14 cellular contexts compared by ENCODE assay signal in the genomic region with DNA sequence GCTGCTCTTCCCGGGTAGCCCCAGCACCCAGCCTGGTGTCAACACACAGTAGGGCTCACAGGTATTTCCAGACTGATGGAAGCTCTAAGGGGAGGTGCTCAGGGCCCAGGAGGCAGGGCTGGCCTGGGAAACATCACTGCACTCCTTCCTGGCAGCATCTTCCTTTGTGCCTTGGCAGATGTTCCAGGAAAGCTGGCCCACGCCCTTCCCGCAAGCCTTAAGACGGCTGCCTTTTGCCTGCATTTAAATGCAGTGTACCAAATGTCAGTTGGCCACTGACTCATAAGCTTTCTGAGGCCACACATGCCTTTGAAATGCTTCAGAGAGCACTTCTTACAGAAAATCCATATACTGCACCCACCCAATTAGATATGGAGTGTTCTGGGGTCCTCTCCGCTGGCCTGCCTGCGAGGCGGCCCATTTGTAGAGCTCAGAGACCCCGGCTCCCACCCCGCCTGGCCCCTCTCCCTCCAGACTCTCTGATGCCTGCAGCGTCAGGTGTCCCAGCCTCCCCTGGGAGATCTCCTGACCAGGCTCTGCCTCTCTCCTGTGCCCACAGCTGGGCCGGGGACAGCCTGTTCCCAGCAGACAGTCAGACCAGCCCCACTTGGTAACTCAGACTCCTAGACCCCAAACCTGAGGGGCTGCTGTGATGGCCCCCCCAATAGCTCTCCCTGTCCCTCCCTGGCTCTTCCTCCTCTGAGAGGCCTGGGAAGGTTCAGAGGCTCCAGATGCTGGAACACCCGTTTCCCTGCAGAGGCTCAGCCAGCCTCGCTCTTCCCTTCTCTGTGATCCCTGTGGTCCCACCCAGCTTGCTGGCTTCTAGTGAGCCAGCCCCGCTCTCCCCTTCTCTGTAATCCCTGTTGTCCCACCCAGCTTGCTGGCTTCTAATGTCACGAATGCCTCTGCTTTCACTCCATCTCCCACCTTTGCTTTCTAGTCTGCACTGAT.
DNase-seq lines count a peak whose midpoint lies in the region; ATAC-seq lines count a peak whose summit lies in the region.
"Had no signal": no experiment of that assay in that cellular context is flagged by ENCODE, and none has a peak within 500 bp of the region (broad histone marks: within the 10 kb centered on the region; RNA-seq: fewer than 3 reads in every experiment).

No MANE protein-coding gene starts in this region.

- peak overlapping the region in 1 of 5 donors; percentile 4 for H3K4me3 ChIP-seq in subcutaneous abdominal adipose tissue (ENCODE audit: low read depth in 1 of 5, low read length in 5 of 5)

- H3K4me3 Mint-ChIP-seq in stimulated activated naive B cell treated with anti-CD40 and anti-IgM and Interleukin-4, amounts not matched to agents 10 μg/mL and 1 μg/mL and 100 μg/mL, for 72 hours, result no peak overlapping the region
- H3K4me3 Mint-ChIP-seq: T-helper 17 cell had no signal

- H3K4me1 ChIP-seq in subcutaneous abdominal adipose tissue (ENCODE audit: control insufficient read depth in 5 of 5, insufficient read depth in 5 of 5, low read length in 5 of 5), result peaks cover 7 to 25% (median 20%) of the 10 kb centered on the region in 5 donors

- H3K9ac ChIP-seq in subcutaneous abdominal adipose tissue (ENCODE audit: low read length in 5 of 5), result peak overlapping the region in 2 of 5 donors; percentile 33 to 42

- peaks cover 0 to 15% (median 4%) of the 10 kb centered on the region in 5 donors for H3K9me3 ChIP-seq in subcutaneous abdominal adipose tissue (ENCODE audit: control insufficient read depth in 5 of 5, low read length in 5 of 5)

- H3K4me1 Mint-ChIP-seq in stimulated activated naive B cell treated with anti-CD40 and anti-IgM and Interleukin-4, amounts not matched to agents 10 μg/mL and 1 μg/mL and 100 μg/mL, for 72 hours, result peaks cover 3 to 7% of the 10 kb centered on the region in 2 donors
- H3K4me1 Mint-ChIP-seq: T-helper 17 cell had no signal

- DNase-seq in HCEC 1CT (peak; percentile 93), amniotic stem cell (lab: John Stamatoyannopoulos, UW) (peak; percentile 65), hepatic stellate cell (ENCODE audit: low spot score) (peak; percentile 65)
- no peak for DNase-seq in stimulated activated naive B cell treated with anti-CD40 and anti-IgM and Interleukin-4, amounts not matched to agents 10 μg/mL and 1 μg/mL and 100 μg/mL, for 72 hours
- DNase-seq: activated T-cell treated with anti-CD3 and anti-CD28 coated beads, Interleukin-2, amount 50 U/mL, for 48 hours; GF-D8; Kasumi-1; left colon; stimulated activated naive CD4-positive, alpha-beta T cell; T-helper 17 cell had no signal

- peaks cover 48 to 65% of the 10 kb centered on the region in 2 donors for H3K27me3 Mint-ChIP-seq in stimulated activated naive B cell treated with anti-CD40 and anti-IgM and Interleukin-4, amounts not matched to agents 10 μg/mL and 1 μg/mL and 100 μg/mL, for 72 hours

- peaks cover 0 to 12% (median 0%) of the 10 kb centered on the region in 5 donors for H3K27me3 ChIP-seq in subcutaneous abdominal adipose tissue (ENCODE audit: control insufficient read depth in 5 of 5, insufficient read depth in 4 of 5, low read length in 5 of 5)

- H3K9me3 Mint-ChIP-seq in stimulated activated naive B cell treated with anti-CD40 and anti-IgM and Interleukin-4, amounts not matched to agents 10 μg/mL and 1 μg/mL and 100 μg/mL, for 72 hours, result peaks cover 15 to 18% of the 10 kb centered on the region in 2 donors

- H3K27ac ChIP-seq in subcutaneous abdominal adipose tissue (ENCODE audit: low read depth, low read length), result peak overlapping the region; percentile 65

- no peak overlapping the region for H3K27ac Mint-ChIP-seq in stimulated activated naive B cell treated with anti-CD40 and anti-IgM and Interleukin-4, amounts not matched to agents 10 μg/mL and 1 μg/mL and 100 μg/mL, for 72 hours
- H3K27ac Mint-ChIP-seq: T-helper 17 cell had no signal

- H3K36me3 Mint-ChIP-seq in stimulated activated naive B cell treated with anti-CD40 and anti-IgM and Interleukin-4, amounts not matched to agents 10 μg/mL and 1 μg/mL and 100 μg/mL, for 72 hours, result peaks cover 0 to 12% of the 10 kb centered on the region in 2 donors

- no peak for ATAC-seq in HG03039 (IDR thresholded peaks at IDR 0.05; ENCODE audit: unreplicated experiment)
- no peak for ATAC-seq in HG02588 (IDR thresholded peaks at IDR 0.05; ENCODE audit: unreplicated experiment)
- no peak for ATAC-seq in stimulated activated naive B cell treated with anti-CD40 and anti-IgM and Interleukin-4, amounts not matched to agents 10 μg/mL and 1 μg/mL and 100 μg/mL, for 72 hours (replicated peaks)
- no peak for ATAC-seq in GM18520 (IDR thresholded peaks at IDR 0.05; ENCODE audit: unreplicated experiment)
- ATAC-seq: left colon, T-helper 17 cell had no signal

- no peaks in the 10 kb centered on the region for H3K36me3 ChIP-seq in subcutaneous abdominal adipose tissue (ENCODE audit: control insufficient read depth in 5 of 5, insufficient read depth in 5 of 5, low read length in 5 of 5)
